Comparison of ENCODE assay signal across 1 cellular context in the genomic region with DNA sequence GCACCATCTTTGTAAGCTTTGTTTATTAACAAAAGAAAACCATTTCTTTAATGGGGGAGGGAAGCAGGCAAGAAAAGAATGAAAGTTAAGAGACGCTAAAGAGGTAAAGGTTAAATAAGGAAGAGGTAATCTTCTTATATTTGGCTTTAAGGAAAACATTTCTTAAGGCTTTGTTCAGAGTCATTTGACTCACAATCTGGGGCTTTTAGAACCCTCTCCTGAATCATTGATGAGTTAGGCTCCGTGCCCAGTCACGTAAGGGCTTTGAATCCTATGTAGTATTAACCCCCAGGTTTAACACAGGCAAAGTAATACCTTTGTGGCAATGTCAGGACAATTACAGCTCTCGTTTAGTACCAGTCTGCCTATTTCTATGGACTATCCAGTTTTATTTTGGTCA.
TF ChIP-seq lines count a peak whose summit lies in the region.

No MANE protein-coding gene starts in this region.

TF ChIP-seq in IMR-90, 13 proteins besides CTCF, POLR2A, EP300 and RAD21:
- no peak for TF ChIP-seq CHD1 (IDR thresholded peaks at IDR 0.05; ENCODE audit: low read depth, low read length)
- TF ChIP-seq BHLHE40 (IDR thresholded peaks at IDR 0.05; ENCODE audit: low read depth, low read length): no peak
- TF ChIP-seq MXI1 (IDR thresholded peaks at IDR 0.05; ENCODE audit: borderline replicate concordance, low read depth, low read length): no peak
- TF ChIP-seq NFE2L2 (IDR thresholded peaks at IDR 0.05; ENCODE audit: low read depth, low read length): no peak
- TF ChIP-seq CEBPB (IDR thresholded peaks at IDR 0.05; ENCODE audit: low read depth, low read length): no peak
- no peak for TF ChIP-seq FOS (IDR thresholded peaks at IDR 0.05; ENCODE audit: low read depth, low read length)
- TF ChIP-seq, protein P1, sequence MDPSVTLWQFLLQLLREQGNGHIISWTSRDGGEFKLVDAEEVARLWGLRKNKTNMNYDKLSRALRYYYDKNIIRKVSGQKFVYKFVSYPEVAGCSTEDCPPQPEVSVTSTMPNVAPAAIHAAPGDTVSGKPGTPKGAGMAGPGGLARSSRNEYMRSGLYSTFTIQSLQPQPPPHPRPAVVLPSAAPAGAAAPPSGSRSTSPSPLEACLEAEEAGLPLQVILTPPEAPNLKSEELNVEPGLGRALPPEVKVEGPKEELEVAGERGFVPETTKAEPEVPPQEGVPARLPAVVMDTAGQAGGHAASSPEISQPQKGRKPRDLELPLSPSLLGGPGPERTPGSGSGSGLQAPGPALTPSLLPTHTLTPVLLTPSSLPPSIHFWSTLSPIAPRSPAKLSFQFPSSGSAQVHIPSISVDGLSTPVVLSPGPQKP (IDR thresholded peaks at IDR 0.05; ENCODE audit: borderline replicate concordance, low read depth, low read length): no peak
